14 cellular contexts compared by ENCODE assay signal in the genomic region with DNA sequence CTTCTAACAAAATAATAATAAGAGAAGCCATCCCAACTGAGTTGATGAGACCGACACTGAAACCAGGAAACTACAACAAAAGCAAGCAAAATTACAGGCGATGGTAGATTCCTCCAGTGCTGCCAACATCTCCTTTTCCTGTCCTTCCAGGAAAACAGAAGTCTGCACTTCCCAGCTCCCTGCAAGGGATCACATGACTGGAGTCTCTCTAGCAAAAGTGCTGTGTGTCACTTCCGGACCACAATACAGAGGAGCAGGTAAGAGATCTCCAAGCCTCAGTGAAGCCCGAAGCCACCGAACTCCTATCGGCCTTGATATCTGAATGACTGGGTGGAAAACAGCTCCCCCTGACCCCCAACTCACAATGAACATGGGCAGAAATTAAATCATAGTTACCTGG.
"Had no signal": no experiment of that assay in that cellular context is flagged by ENCODE, and none has a peak within 500 bp of the region (broad histone marks: within the 10 kb centered on the region; RNA-seq: fewer than 3 reads in every experiment).

No MANE protein-coding gene starts in this region.

- DNase-seq: activated CD4-positive, alpha-beta T cell treated with anti-CD3 and anti-CD28 coated beads, Interleukin-2, amount 50 U/mL, for 48 hours; activated naive CD8-positive, alpha-beta T cell treated with anti-CD3 and anti-CD28 coated beads for 36 hours; amygdala; effector memory CD8-positive, alpha-beta T cell; foreskin melanocyte; head of caudate nucleus; mammary epithelial cell; stimulated activated naive B cell treated with anti-CD40 and anti-IgM and Interleukin-4, amounts not matched to agents 10 μg/mL and 1 μg/mL and 100 μg/mL, for 72 hours; T-helper 1 cell had no signal

- H3K27ac ChIP-seq: VCaP had no signal

- H3K27me3 Mint-ChIP-seq: activated naive CD8-positive, alpha-beta T cell treated with anti-CD3 and anti-CD28 coated beads for 36 hours; effector memory CD8-positive, alpha-beta T cell; progenitor cell of endocrine pancreas; stimulated activated naive B cell treated with anti-CD40 and anti-IgM and Interleukin-4, amounts not matched to agents 10 μg/mL and 1 μg/mL and 100 μg/mL, for 72 hours had no signal

- ATAC-seq: effector memory CD8-positive, alpha-beta T cell; left lobe of liver; stimulated activated naive B cell treated with anti-CD40 and anti-IgM and Interleukin-4, amounts not matched to agents 10 μg/mL and 1 μg/mL and 100 μg/mL, for 72 hours had no signal

- H3K27ac Mint-ChIP-seq: activated naive CD8-positive, alpha-beta T cell treated with anti-CD3 and anti-CD28 coated beads for 36 hours; activated T-helper 1 cell treated with anti-CD3 and anti-CD28 coated beads, Interleukin-12 subunit alpha, Interleukin-12 subunit beta, Interleukin-2, Interleukin-4 antibody, amounts not matched to agents 30 ng/mL and 10 ng/mL and 1 ng/mL, durations not matched to agents 14 hours and 24 hours and 36 hours; progenitor cell of endocrine pancreas; stimulated activated naive B cell treated with anti-CD40 and anti-IgM and Interleukin-4, amounts not matched to agents 10 μg/mL and 1 μg/mL and 100 μg/mL, for 72 hours had no signal

- H3K9me3 Mint-ChIP-seq: activated T-helper 1 cell treated with anti-CD3 and anti-CD28 coated beads, Interleukin-12 subunit alpha, Interleukin-12 subunit beta, Interleukin-2, Interleukin-4 antibody, amounts not matched to agents 30 ng/mL and 10 ng/mL and 1 ng/mL, durations not matched to agents 14 hours and 24 hours and 36 hours; effector memory CD8-positive, alpha-beta T cell; stimulated activated naive B cell treated with anti-CD40 and anti-IgM and Interleukin-4, amounts not matched to agents 10 μg/mL and 1 μg/mL and 100 μg/mL, for 72 hours had no signal

- H3K4me3 Mint-ChIP-seq: activated naive CD8-positive, alpha-beta T cell treated with anti-CD3 and anti-CD28 coated beads for 36 hours; activated T-helper 1 cell treated with anti-CD3 and anti-CD28 coated beads, Interleukin-12 subunit alpha, Interleukin-12 subunit beta, Interleukin-2, Interleukin-4 antibody, amounts not matched to agents 30 ng/mL and 10 ng/mL and 1 ng/mL, durations not matched to agents 14 hours and 24 hours and 36 hours; effector memory CD8-positive, alpha-beta T cell; neural crest cell; stimulated activated naive B cell treated with anti-CD40 and anti-IgM and Interleukin-4, amounts not matched to agents 10 μg/mL and 1 μg/mL and 100 μg/mL, for 72 hours had no signal
